ENCODE assay signal across 9 cellular contexts in the genomic region with DNA sequence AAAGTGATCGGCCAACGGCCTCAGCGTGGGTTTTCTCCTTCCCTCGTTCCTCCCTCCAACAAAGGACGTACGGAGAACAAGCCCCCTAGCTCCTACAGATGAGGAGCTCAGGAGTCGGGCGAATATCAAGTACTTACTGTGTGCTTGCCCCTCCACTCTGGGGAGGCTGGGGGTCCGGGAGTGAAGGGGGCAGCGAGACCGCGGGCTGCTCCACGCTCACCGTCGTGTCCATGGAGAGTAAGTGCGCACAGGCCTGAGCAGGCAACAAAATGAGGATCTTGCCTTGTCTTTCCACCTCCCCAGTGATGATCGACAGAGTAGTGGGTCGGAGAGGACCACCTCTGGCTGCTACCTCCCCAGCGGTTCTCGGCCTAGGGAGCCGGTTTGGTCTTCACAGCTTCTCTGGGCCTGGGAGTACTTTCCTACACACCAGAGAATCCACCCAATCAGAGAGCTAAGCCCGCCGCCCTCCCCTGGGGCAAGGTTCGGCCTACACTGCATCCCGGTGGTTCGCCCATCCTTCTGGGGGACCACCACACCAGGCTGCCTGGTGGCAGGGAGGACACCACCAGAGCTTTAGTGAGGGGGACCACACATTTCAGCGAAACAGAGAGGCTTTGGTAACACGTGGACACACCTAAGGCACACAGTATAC. TPM values are rescaled to one million over a fixed set of nuclear protein-coding genes. Genes with fewer than 3 reads are reported as not detected.
DNase-seq lines count a peak whose midpoint lies in the region; ATAC-seq and TF ChIP-seq lines count a peak whose summit lies in the region.
"Had no signal": no experiment of that assay in that cellular context is flagged by ENCODE, and none has a peak within 500 bp of the region (broad histone marks: within the 10 kb centered on the region; RNA-seq: fewer than 3 reads in every experiment).

No MANE protein-coding gene starts in this region.

- no peak for TF ChIP-seq EP300 in upper lobe of left lung (IDR thresholded peaks at IDR 0.05)

- H3K4me1 ChIP-seq in colonic mucosa: no peaks in the 10 kb centered on the region
- peaks cover 15 to 26% of the 10 kb centered on the region in 2 donors for H3K4me1 ChIP-seq in mucosa of rectum (ENCODE audit: control insufficient read depth in 2 of 2, insufficient read depth in 2 of 2, low read length in 2 of 2)
- H3K4me1 ChIP-seq in upper lobe of left lung: peaks cover 11 to 35% (median 26%) of the 10 kb centered on the region in 4 donors
- H3K4me1 ChIP-seq: foreskin keratinocyte had no signal

- no peaks in the 10 kb centered on the region for H3K27me3 Mint-ChIP-seq in activated naive CD4-positive, alpha-beta T cell treated with anti-CD3 and anti-CD28 coated beads, Interleukin-2, amount 50 U/mL, for 24 hours

- peaks cover 4% of the 10 kb centered on the region for H3K9me3 Mint-ChIP-seq in activated naive CD4-positive, alpha-beta T cell treated with anti-CD3 and anti-CD28 coated beads, Interleukin-2, amount 50 U/mL, for 24 hours

- no peaks in the 10 kb centered on the region for H3K36me3 ChIP-seq in colonic mucosa
- H3K36me3 ChIP-seq in mucosa of rectum (ENCODE audit: control insufficient read depth in 2 of 2, insufficient read depth in 2 of 2, low read length in 2 of 2): no peaks in the 10 kb centered on the region
- no peaks in the 10 kb centered on the region for H3K36me3 ChIP-seq in upper lobe of left lung

- peaks cover 32% of the 10 kb centered on the region for H3K4me1 Mint-ChIP-seq in activated naive CD4-positive, alpha-beta T cell treated with anti-CD3 and anti-CD28 coated beads, Interleukin-2, amount 50 U/mL, for 24 hours

- TF ChIP-seq POLR2A in upper lobe of left lung (IDR thresholded peaks at IDR 0.05) (no peak), erythroblast (IDR thresholded peaks at IDR 0.05; ENCODE audit: low read length) (no peak)

- DNase-seq in activated naive CD4-positive, alpha-beta T cell treated with Interleukin-2 at 50 U/mL for 16 hours: no peak
- DNase-seq in colonic mucosa (no peak), upper lobe of left lung (peak in 1 of 2 donors; percentile 64), erythroblast (lab: John Stamatoyannopoulos, UW) (no peak), MV-4-11 (lab: John Stamatoyannopoulos, UW) (no peak), NOMO-1 (lab: John Stamatoyannopoulos, UW; ENCODE audit: unreplicated experiment in 2 of 2) (no peak)

- H3K27ac ChIP-seq in colonic mucosa: no peak overlapping the region
- H3K27ac ChIP-seq in mucosa of rectum (ENCODE audit: low read depth in 2 of 2, low read length in 2 of 2): no peak overlapping the region
- peak overlapping the region; percentile 81 to 93 (median 84) for H3K27ac ChIP-seq in upper lobe of left lung

- H3K4me3 Mint-ChIP-seq in activated naive CD4-positive, alpha-beta T cell treated with anti-CD3 and anti-CD28 coated beads, Interleukin-2, amount 50 U/mL, for 24 hours: peak overlapping the region; percentile 84

- 84 to 87% methylated on average over 23 to 28 of the region's 28 CpGs for WGBS in upper lobe of left lung, 2 donors

- TF ChIP-seq CTCF in colonic mucosa (IDR thresholded peaks at IDR 0.05): no peak
- no peak for TF ChIP-seq CTCF in upper lobe of left lung (IDR thresholded peaks at IDR 0.05)

- H3K9me3 ChIP-seq in colonic mucosa: no peaks in the 10 kb centered on the region
- no peaks in the 10 kb centered on the region for H3K9me3 ChIP-seq in mucosa of rectum (ENCODE audit: control insufficient read depth in 2 of 2, low read length in 2 of 2)
- H3K9me3 ChIP-seq in upper lobe of left lung: peaks cover 0 to 10% (median 8%) of the 10 kb centered on the region in 4 donors

- intact Hi-C loops in colonic mucosa (cut with DNase I): no loop called here

- H3K27ac Mint-ChIP-seq in activated naive CD4-positive, alpha-beta T cell treated with anti-CD3 and anti-CD28 coated beads, Interleukin-2, amount 50 U/mL, for 24 hours: no peak overlapping the region

- H3K36me3 Mint-ChIP-seq in activated naive CD4-positive, alpha-beta T cell treated with anti-CD3 and anti-CD28 coated beads, Interleukin-2, amount 50 U/mL, for 24 hours: peaks cover 8% of the 10 kb centered on the region

- H3K27me3 ChIP-seq in colonic mucosa (no peaks in the 10 kb centered on the region), mucosa of rectum (ENCODE audit: control insufficient read depth in 2 of 2, insufficient read depth in 2 of 2, low read length in 2 of 2) (no peaks in the 10 kb centered on the region), upper lobe of left lung (no peaks in the 10 kb centered on the region)
- H3K27me3 ChIP-seq: foreskin keratinocyte had no signal

- ATAC-seq in upper lobe of left lung (ENCODE audit: low FRiP score in 2 of 2): no peak

- H3K9ac ChIP-seq in colonic mucosa (ENCODE audit: low read depth in 2 of 2, low read length in 2 of 2): peak overlapping the region in 1 of 2 donors; percentile 55
- peak overlapping the region in 1 of 2 donors; percentile 72 for H3K9ac ChIP-seq in mucosa of rectum (ENCODE audit: low read depth in 1 of 2, low read length in 2 of 2)

- peak overlapping the region; percentile 66 for H3K4me3 ChIP-seq in colonic mucosa
- H3K4me3 ChIP-seq in mucosa of rectum (ENCODE audit: low read length in 2 of 2): peak overlapping the region; percentile 74 to 86
- H3K4me3 ChIP-seq in upper lobe of left lung: peak overlapping the region; percentile 58 to 92 (median 88)

RNA-seq across cellular contexts. Expression of a gene that starts 0.6 kb away (rescaled TPM):
- total RNA-seq in colonic mucosa (10 to 100 TPM; 21.3 to 50.7 TPM), upper lobe of left lung (10 to 100 TPM; 10.6 to 39.8 (median 28.1) TPM)

RNA-seq across cellular contexts. Expression of a gene that starts 47.5 kb away (rescaled TPM):
- total RNA-seq in colonic mucosa: 10 to 100 TPM; 13.0 to 14.3 TPM
- 10 to 100 TPM; 12.5 to 44.0 (median 18.1) TPM for total RNA-seq in upper lobe of left lung

RNA-seq across cellular contexts. Expression of a gene that starts 47.9 kb away (rescaled TPM):
- 10 to 100 TPM; 17.5 to 36.5 TPM for total RNA-seq in colonic mucosa
- 10 to 100 TPM; 31.7 to 97.4 (median 37.2) TPM for total RNA-seq in upper lobe of left lung

Comparison
In these comparisons a context has a peak if more than half of its experiments do, and no peak if none do; other contexts are left out.
1. H3K27ac ChIP-seq: peak in upper lobe of left lung (4 of 4); none in colonic mucosa (single experiment) and mucosa of rectum (0 of 2).
2. Peak in every context shown above with its lines, with median percentiles within 50 percentile points of each other: H3K4me3 ChIP-seq.